In the genomic region with DNA sequence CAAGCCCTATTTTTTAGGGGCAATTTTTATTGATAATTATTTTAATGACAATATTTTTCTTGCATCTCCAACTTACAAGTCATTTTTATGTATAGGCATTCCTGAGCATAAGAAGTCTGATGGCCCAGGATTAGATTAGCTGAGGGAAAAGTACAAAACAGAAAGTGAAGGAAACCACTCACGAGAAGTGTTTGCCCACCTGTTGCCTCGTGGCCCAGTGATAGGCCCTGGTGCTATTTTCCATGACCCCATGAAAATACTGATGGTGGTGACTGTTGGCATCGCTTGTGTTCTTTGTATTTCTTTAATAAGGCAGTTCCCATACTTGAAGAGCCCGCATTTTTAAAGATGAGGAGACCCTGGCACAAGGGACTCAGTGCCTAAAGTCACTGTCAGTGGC, we compare ENCODE assay signal across 29 cellular contexts.
"Had no signal": no experiment of that assay in that cellular context is flagged by ENCODE, and none has a peak within 500 bp of the region (broad histone marks: within the 10 kb centered on the region; RNA-seq: fewer than 3 reads in every experiment).

No MANE protein-coding gene starts in this region.

- H3K9me3 Mint-ChIP-seq: activated CD8-positive, alpha-beta T cell treated with anti-CD3 and anti-CD28 coated beads for 36 hours; activated naive CD4-positive, alpha-beta T cell treated with anti-CD3 and anti-CD28 coated beads, Interleukin-2, amount 50 U/mL, for 24 hours; activated naive CD8-positive, alpha-beta T cell treated with anti-CD3 and anti-CD28 coated beads, Interleukin-2, amount 50 U/mL, for 24 hours; activated T-helper 2 cell treated with anti-CD3 and anti-CD28 coated beads, Interferon-gamma antibody, Interleukin-2, Interleukin-4, amounts not matched to agents 10 μg/mL and 5 μg/mL and 100 μg/mL, durations not matched to agents 14 hours and 24 hours and 36 hours; nephron; stimulated activated effector memory CD8-positive, alpha-beta T cell treated with anti-CD3 and anti-CD28 coated beads, Interleukin-12 subunit alpha, Interleukin-12 subunit beta, amount 100 ng/mL, for 72 hours; stimulated activated naive CD8-positive, alpha-beta T cell treated with anti-CD3 and anti-CD28 coated beads, Interleukin-15, Interleukin-2, amounts not matched to agents 100 ng/mL and 50 ng/mL, for 24 hours; T-helper 1 cell treated with Interleukin-12 subunit alpha and Interleukin-12 subunit beta and Interleukin-4 antibody, amounts not matched to agents 30 μg/mL and 1 μg/mL, for 36 hours; type B pancreatic cell had no signal

- H3K27ac ChIP-seq: colonic mucosa, epithelial cell of prostate, esophagus squamous epithelium, heart right ventricle, left ventricle myocardium inferior, neutrophil, right lobe of liver, skin epidermis, thoracic aorta, vagina had no signal

- H3K27ac Mint-ChIP-seq: activated CD8-positive, alpha-beta T cell treated with anti-CD3 and anti-CD28 coated beads for 36 hours; activated naive CD4-positive, alpha-beta T cell treated with anti-CD3 and anti-CD28 coated beads, Interleukin-2, amount 50 U/mL, for 24 hours; activated naive CD8-positive, alpha-beta T cell treated with anti-CD3 and anti-CD28 coated beads, Interleukin-2, amount 50 U/mL, for 24 hours; activated T-helper 2 cell treated with anti-CD3 and anti-CD28 coated beads, Interferon-gamma antibody, Interleukin-2, Interleukin-4, amounts not matched to agents 10 μg/mL and 5 μg/mL and 100 μg/mL, durations not matched to agents 14 hours and 24 hours and 36 hours; nephron; progenitor cell of endocrine pancreas; stimulated activated effector memory CD8-positive, alpha-beta T cell treated with anti-CD3 and anti-CD28 coated beads, Interleukin-12 subunit alpha, Interleukin-12 subunit beta, amount 100 ng/mL, for 72 hours; stimulated activated naive CD8-positive, alpha-beta T cell treated with anti-CD3 and anti-CD28 coated beads, Interleukin-15, Interleukin-2, amounts not matched to agents 100 ng/mL and 50 ng/mL, for 24 hours; T-helper 1 cell treated with Interleukin-12 subunit alpha and Interleukin-12 subunit beta and Interleukin-4 antibody, amounts not matched to agents 30 μg/mL and 1 μg/mL, for 36 hours had no signal

- H3K36me3 ChIP-seq: colonic mucosa, esophagus squamous epithelium, left ventricle myocardium inferior, neutrophil, right lobe of liver, thoracic aorta, vagina had no signal

- H3K4me3 ChIP-seq: colonic mucosa, esophagus squamous epithelium, heart right ventricle, left ventricle myocardium inferior, lung, right lobe of liver, skin epidermis, thoracic aorta, vagina had no signal

- H3K4me1 Mint-ChIP-seq: activated naive CD4-positive, alpha-beta T cell treated with anti-CD3 and anti-CD28 coated beads, Interleukin-2, amount 50 U/mL, for 24 hours; activated naive CD8-positive, alpha-beta T cell treated with anti-CD3 and anti-CD28 coated beads, Interleukin-2, amount 50 U/mL, for 24 hours had no signal

- H3K27me3 Mint-ChIP-seq: progenitor cell of endocrine pancreas had no signal

- H3K27me3 ChIP-seq: colonic mucosa, esophagus squamous epithelium, heart right ventricle, right lobe of liver, vagina had no signal

- H3K36me3 Mint-ChIP-seq: activated naive CD4-positive, alpha-beta T cell treated with anti-CD3 and anti-CD28 coated beads, Interleukin-2, amount 50 U/mL, for 24 hours; stimulated activated effector memory CD8-positive, alpha-beta T cell treated with anti-CD3 and anti-CD28 coated beads, Interleukin-12 subunit alpha, Interleukin-12 subunit beta, amount 100 ng/mL, for 72 hours; type B pancreatic cell had no signal

- ATAC-seq: activated CD8-positive, alpha-beta T cell treated with anti-CD3 and anti-CD28 coated beads for 36 hours; activated naive CD8-positive, alpha-beta T cell treated with anti-CD3 and anti-CD28 coated beads, Interleukin-2, amount 50 U/mL, for 24 hours; heart right ventricle; right lobe of liver; stimulated activated effector memory CD8-positive, alpha-beta T cell treated with anti-CD3 and anti-CD28 coated beads, Interleukin-12 subunit alpha, Interleukin-12 subunit beta, amount 100 ng/mL, for 72 hours had no signal

- H3K4me1 ChIP-seq: colonic mucosa had no signal

- DNase-seq: activated CD4-positive, alpha-beta T cell treated with anti-CD3 and anti-CD28 coated beads, Interleukin-2, amount 50 U/mL, for 1 hour; activated CD8-positive, alpha-beta T cell treated with anti-CD3 and anti-CD28 coated beads for 36 hours; activated naive CD8-positive, alpha-beta T cell treated with anti-CD3 and anti-CD28 coated beads, Interleukin-2, amount 50 U/mL, for 24 hours; activated T-cell treated with anti-CD3 and anti-CD28 coated beads, Interleukin-2, amount 50 U/mL, for 48 hours; amygdala; cerebellar nuclear complex; colonic mucosa; effector CD8-positive, alpha-beta T cell; esophagus squamous epithelium; foreskin melanocyte; heart right ventricle; left ventricle myocardium inferior; right lobe of liver; stimulated activated CD4-positive, alpha-beta T cell treated with anti-CD3 and anti-CD28 coated beads, Interleukin-4, amount 100 ng/mL, for 24 hours; T1000 had no signal

- H3K4me3 Mint-ChIP-seq: activated CD8-positive, alpha-beta T cell treated with anti-CD3 and anti-CD28 coated beads for 36 hours; activated naive CD4-positive, alpha-beta T cell treated with anti-CD3 and anti-CD28 coated beads, Interleukin-2, amount 50 U/mL, for 24 hours; activated naive CD8-positive, alpha-beta T cell treated with anti-CD3 and anti-CD28 coated beads, Interleukin-2, amount 50 U/mL, for 24 hours; nephron; stimulated activated effector memory CD8-positive, alpha-beta T cell treated with anti-CD3 and anti-CD28 coated beads, Interleukin-12 subunit alpha, Interleukin-12 subunit beta, amount 100 ng/mL, for 72 hours; stimulated activated naive CD8-positive, alpha-beta T cell treated with anti-CD3 and anti-CD28 coated beads, Interleukin-15, Interleukin-2, amounts not matched to agents 100 ng/mL and 50 ng/mL, for 24 hours; T-helper 1 cell treated with Interleukin-12 subunit alpha and Interleukin-12 subunit beta and Interleukin-4 antibody, amounts not matched to agents 30 μg/mL and 1 μg/mL, for 36 hours; type B pancreatic cell had no signal

- H3K9me3 ChIP-seq: colonic mucosa, esophagus squamous epithelium, heart right ventricle, left ventricle myocardium inferior, neutrophil, right lobe of liver, thoracic aorta, vagina had no signal
